ENCODE assay signal across 8 cellular contexts in genomic region chr17:29390856-29391631, GRCh38. TPM values are rescaled to one million over a fixed set of nuclear protein-coding genes. Genes with fewer than 3 reads are reported as not detected.
DNase-seq lines count a peak whose midpoint lies in the region; ATAC-seq and TF ChIP-seq lines count a peak whose summit lies in the region.

No MANE protein-coding gene starts in this region.

- H3K4me3 ChIP-seq in GM12865 (ENCODE audit: low read depth, low read length) (peak overlapping the region; percentile 92), HUES48 (ENCODE audit: low read depth, low read length) (peak overlapping the region; percentile 98), dorsolateral prefrontal cortex (peak overlapping the region; percentile 62 to 99 (median 90)), lung (peak overlapping the region; percentile 71)

- H3K27ac ChIP-seq in 22Rv1, result peak overlapping the region; percentile 78
- H3K27ac ChIP-seq in HUES48 (ENCODE audit: low read depth, low read length), result peak overlapping the region; percentile 97
- H3K27ac ChIP-seq in dorsolateral prefrontal cortex, result peak overlapping the region; percentile 85 to 100 (median 97)
- H3K27ac ChIP-seq in lung (ENCODE audit: low read depth in 1 of 2, low read length in 1 of 2), result peak overlapping the region; percentile 89 to 96
- peak overlapping the region; percentile 83 for H3K27ac ChIP-seq in temporal lobe (ENCODE audit: low read depth, low read length)

- H3K4me1 ChIP-seq in HUES48 (ENCODE audit: control insufficient read depth, insufficient read depth, low read length) (peaks cover 21% of the 10 kb centered on the region), lung (ENCODE audit: control insufficient read depth in 2 of 2, insufficient read depth in 2 of 2, low read length in 2 of 2) (peaks cover 0 to 2% of the 10 kb centered on the region in 2 donors)

- no peak for TF ChIP-seq CTCF in 22Rv1 (IDR thresholded peaks at IDR 0.05)
- no peak for TF ChIP-seq CTCF in GM12865 (IDR thresholded peaks at IDR 0.05; ENCODE audit: insufficient read depth, low read depth, low read length, missing control alignments)
- TF ChIP-seq CTCF in dorsolateral prefrontal cortex (IDR thresholded peaks at IDR 0.05 in 54 of 56, conservative IDR thresholded peaks at IDR 0.05 in 2 of 56; ENCODE audit: low read depth in 1 of 56, partially characterized antibody in 56 of 56), result peak in 1 of 56 donors; percentile 6
- TF ChIP-seq CTCF in lung (IDR thresholded peaks at IDR 0.05; ENCODE audit: control extremely low read depth, extremely low read depth), result no peak

- H3K36me3 ChIP-seq in HUES48 (ENCODE audit: control insufficient read depth, insufficient read depth, low read length), result no peaks in the 10 kb centered on the region
- no peaks in the 10 kb centered on the region for H3K36me3 ChIP-seq in lung (ENCODE audit: control insufficient read depth in 2 of 2, insufficient read depth in 2 of 2, low read length in 2 of 2)

- DNase-seq in GM12865 (ENCODE audit: low read depth) (peak; percentile 18), SW480 (ENCODE audit: low spot score) (peak; percentile 41), dorsolateral prefrontal cortex (peak in 2 of 10 donors; percentile 5 to 16), lung (ENCODE audit: low spot score) (no peak)

- intact Hi-C loops in dorsolateral prefrontal cortex (cut with DNase I), result loop anchor here (2.0 to 5.0 kb wide), 3 partner anchors 14 to 176 kb away; partner anchors contain the start of genes ABHD15 (in 1 of the 2) and TP53I13 (in 1 of the 2)

- peak overlapping the region; percentile 95 for H3K9ac ChIP-seq in HUES48 (ENCODE audit: low read depth, low read length)

- H3K27me3 ChIP-seq in HUES48 (ENCODE audit: control insufficient read depth, insufficient read depth, low read length) (no peaks in the 10 kb centered on the region), dorsolateral prefrontal cortex (no peaks in the 10 kb centered on the region), lung (ENCODE audit: control insufficient read depth, insufficient read depth) (no peaks in the 10 kb centered on the region)

- H3K9me3 ChIP-seq in HUES48 (ENCODE audit: control insufficient read depth, insufficient read depth, low read length) (no peaks in the 10 kb centered on the region), lung (ENCODE audit: control insufficient read depth in 2 of 2, insufficient read depth in 1 of 2, low read length in 1 of 2) (no peaks in the 10 kb centered on the region)

- WGBS in lung, 2 donors, result 0% methylated on average over 20 of the region's 28 CpGs

- peak; percentile 49 for ATAC-seq in lung (ENCODE audit: insufficient read depth, low FRiP score)
- no peak for ATAC-seq in HG03039 (IDR thresholded peaks at IDR 0.05; ENCODE audit: unreplicated experiment)

RNA-seq across cellular contexts. Expression of gene TAOK1, which starts 0.9 kb away (rescaled TPM):
- total RNA-seq in dorsolateral prefrontal cortex (100 to 1,000 TPM; 102 to 159 (median 134) TPM), lung (10 to 100 TPM; 64.2 to 81.0 TPM), temporal lobe (138 TPM)
- 10 to 100 TPM in 1 of 2 donors, 1 to 10 TPM in 1; 8.8 to 10.5 TPM for polyA plus RNA-seq in lung
